In genomic region chr18:76903386-76903785, GRCh38 we compare ENCODE assay signal across 24 cellular contexts.
"Had no signal": no experiment of that assay in that cellular context is flagged by ENCODE, and none has a peak within 500 bp of the region (broad histone marks: within the 10 kb centered on the region; RNA-seq: fewer than 3 reads in every experiment).

No MANE protein-coding gene starts in this region.

- H3K27ac ChIP-seq: body of pancreas, cardiac muscle cell, ovary, vagina had no signal

- DNase-seq: activated CD4-positive, alpha-beta T cell treated with anti-CD3 and anti-CD28 coated beads for 36 hours; activated CD4-positive, CD25-positive, alpha-beta regulatory T cell; activated CD8-positive, alpha-beta memory T cell treated with anti-CD3 and anti-CD28 coated beads, Interleukin-2, amount 10 ng/mL, durations not matched to agents 7 days and 5 days; activated CD8-positive, alpha-beta T cell treated with anti-CD3 and anti-CD28 coated beads, Interleukin-2, amount 10 ng/mL, durations not matched to agents 7 days and 5 days; activated effector memory CD4-positive, alpha-beta T cell treated with Interleukin-2 at 50 U/mL for 16 hours; activated naive CD4-positive, alpha-beta T cell treated with Interleukin-2 at 50 U/mL for 16 hours; activated T-cell treated with anti-CD3 and anti-CD28 coated beads, Interleukin-2, amount 50 U/mL, for 48 hours; body of pancreas; cortex of kidney; mammary epithelial cell; naive B cell; nephron progenitor cell; ovary; stimulated activated CD4-positive, alpha-beta T cell treated with anti-CD3 and anti-CD28 coated beads, Interleukin-1b, Interleukin-23, amount 100 ng/mL, for 48 hours; stimulated activated CD4-positive, alpha-beta T cell treated with anti-CD3 and anti-CD28 coated beads, Interleukin-4, amount 100 ng/mL, for 4 hours; stimulated activated CD8-positive, alpha-beta memory T cell treated with anti-CD3 and anti-CD28 coated beads, Interleukin-4, amount 100 ng/mL, for 48 hours; stimulated activated naive CD8-positive, alpha-beta T cell treated with anti-CD3 and anti-CD28 coated beads, Interleukin-15, amount 100 ng/mL, for 72 hours; substantia nigra; T-cell had no signal

- H3K9me3 ChIP-seq: body of pancreas, ovary, vagina had no signal

- H3K36me3 ChIP-seq: ovary had no signal

- ATAC-seq: activated CD4-positive, alpha-beta T cell treated with anti-CD3 and anti-CD28 coated beads for 36 hours; activated CD8-positive, alpha-beta memory T cell treated with anti-CD3 and anti-CD28 coated beads, Interleukin-2, amount 10 ng/mL, durations not matched to agents 7 days and 5 days; activated CD8-positive, alpha-beta T cell treated with anti-CD3 and anti-CD28 coated beads, Interleukin-2, amount 10 ng/mL, durations not matched to agents 7 days and 5 days; body of pancreas; esophagus mucosa; stimulated activated memory B cell treated with anti-CD40 and anti-IgM and Interleukin-4, amounts not matched to agents 10 μg/mL and 1 μg/mL and 100 μg/mL, for 72 hours; stimulated activated naive CD8-positive, alpha-beta T cell treated with anti-CD3 and anti-CD28 coated beads, Interleukin-15, amount 100 ng/mL, for 72 hours; T-cell had no signal

- H3K4me3 ChIP-seq: body of pancreas, cardiac muscle cell, ovary, smooth muscle cell, vagina had no signal

- H3K27me3 ChIP-seq: body of pancreas, cardiac muscle cell, ovary, vagina had no signal

- H3K4me1 ChIP-seq: body of pancreas, vagina had no signal
